9 cellular contexts compared by ENCODE assay signal in genomic region chr17:80071116-80071980, GRCh38. TPM values are rescaled to one million over a fixed set of nuclear protein-coding genes. Genes with fewer than 3 reads are reported as not detected.
DNase-seq lines count a peak whose midpoint lies in the region; ATAC-seq and TF ChIP-seq lines count a peak whose summit lies in the region.
"Had no signal": no experiment of that assay in that cellular context is flagged by ENCODE, and none has a peak within 500 bp of the region (broad histone marks: within the 10 kb centered on the region; RNA-seq: fewer than 3 reads in every experiment).

No MANE protein-coding gene starts in this region.

- no peaks in the 10 kb centered on the region for H3K36me3 ChIP-seq in naive thymus-derived CD4-positive, alpha-beta T cell (ENCODE audit: control insufficient read depth in 2 of 3, insufficient read depth in 3 of 3, low read length in 3 of 3)
- no peaks in the 10 kb centered on the region for H3K36me3 ChIP-seq in Caco-2 (ENCODE audit: control insufficient read depth, insufficient read depth, low read length)

- peak overlapping the region in 1 of 10 donors; percentile 23 for H3K4me3 Mint-ChIP-seq in naive thymus-derived CD4-positive, alpha-beta T cell
- no peak overlapping the region for H3K4me3 Mint-ChIP-seq in Caco-2 (ENCODE audit: unreplicated experiment)

- no peaks in the 10 kb centered on the region for H3K36me3 Mint-ChIP-seq in naive thymus-derived CD4-positive, alpha-beta T cell
- no peaks in the 10 kb centered on the region for H3K36me3 Mint-ChIP-seq in Caco-2 (ENCODE audit: insufficient read depth, unreplicated experiment)

- H3K4me1 ChIP-seq in naive thymus-derived CD4-positive, alpha-beta T cell (ENCODE audit: control insufficient read depth in 2 of 2, insufficient read depth in 2 of 2, low read length in 2 of 2): peaks cover 0 to 10% of the 10 kb centered on the region in 2 donors
- 0 out of 2 replicates have a peak, but pooled peaks cover 9% of the 10 kb centered on the region for H3K4me1 ChIP-seq in Caco-2

- H3K9me3 ChIP-seq in naive thymus-derived CD4-positive, alpha-beta T cell (ENCODE audit: control insufficient read depth in 2 of 3, low read length in 3 of 3): no peaks in the 10 kb centered on the region
- H3K9me3 ChIP-seq in Caco-2: no peaks in the 10 kb centered on the region

- TF ChIP-seq CTCF in WI38 (IDR thresholded peaks at IDR 0.05; ENCODE audit: low read depth, low read length) (no peak), Caco-2 (IDR thresholded peaks at IDR 0.05; ENCODE audit: insufficient read depth in 1 of 2, low read depth in 1 of 2, low read length in 1 of 2, severe bottlenecking in 1 of 2, unreplicated experiment in 1 of 2) (no peak)

- peaks cover 0 to 13% (median 10%) of the 10 kb centered on the region in 7 donors for H3K4me1 Mint-ChIP-seq in naive thymus-derived CD4-positive, alpha-beta T cell
- peaks cover 5% of the 10 kb centered on the region for H3K4me1 Mint-ChIP-seq in Caco-2 (ENCODE audit: low read depth, unreplicated experiment)

- CTCF ChIA-PET in naive thymus-derived CD4-positive, alpha-beta T cell (lab: Charles Lee): no interaction called here
- CTCF ChIA-PET in Caco-2 (lab: Charles Lee): no interaction called here

- DNase-seq in Ammon's horn (ENCODE audit: low spot score) (peak; percentile 71), glomerular endothelial cell (ENCODE audit: extremely low read depth, low read depth, low spot score) (peak; percentile 33), pons (ENCODE audit: low spot score) (peak; percentile 53), DMS 273 treated with DMSO at 0.1 percent for 48 hours (lab: John Stamatoyannopoulos, UW) (no peak), Caco-2 (no peak)
- no peak for DNase-seq in naive thymus-derived CD4-positive, alpha-beta T cell
- DNase-seq: activated gamma-delta T cell had no signal

- H3K9me3 Mint-ChIP-seq in naive thymus-derived CD4-positive, alpha-beta T cell: no peaks in the 10 kb centered on the region
- H3K9me3 Mint-ChIP-seq in Caco-2 (ENCODE audit: unreplicated experiment): no peaks in the 10 kb centered on the region

- no TSS peak for BruUV-seq in Caco-2 (replicated peaks; lab: Mats Ljungman, UMichigan)

- no peak overlapping the region for H3K27ac ChIP-seq in naive thymus-derived CD4-positive, alpha-beta T cell (ENCODE audit: low read depth, low read length)

- H3K27me3 Mint-ChIP-seq in naive thymus-derived CD4-positive, alpha-beta T cell: peaks cover 0 to 6% (median 0%) of the 10 kb centered on the region in 5 donors
- no peaks in the 10 kb centered on the region for H3K27me3 Mint-ChIP-seq in Caco-2 (ENCODE audit: insufficient read depth, unreplicated experiment)

- no peak overlapping the region for H3K27ac Mint-ChIP-seq in naive thymus-derived CD4-positive, alpha-beta T cell
- no peak overlapping the region for H3K27ac Mint-ChIP-seq in Caco-2 (ENCODE audit: unreplicated experiment)

- H3K27me3 ChIP-seq in naive thymus-derived CD4-positive, alpha-beta T cell (ENCODE audit: control insufficient read depth in 2 of 2, insufficient read depth in 2 of 2, low read length in 2 of 2): no peaks in the 10 kb centered on the region
- H3K27me3 ChIP-seq in Caco-2 (replicated peaks; ENCODE audit: control insufficient read depth, insufficient read depth, low read length): no peaks in the 10 kb centered on the region

- ATAC-seq in naive thymus-derived CD4-positive, alpha-beta T cell: no peak
- no peak for ATAC-seq in HG03460 (IDR thresholded peaks at IDR 0.05; ENCODE audit: unreplicated experiment)

- intact Hi-C loops in naive thymus-derived CD4-positive, alpha-beta T cell (cut with micrococcal nuclease): no loop called here
- intact Hi-C loops in Caco-2 (cut with micrococcal nuclease; ENCODE audit: unreplicated experiment): no loop called here

- POLR2A ChIA-PET in naive thymus-derived CD4-positive, alpha-beta T cell (lab: Charles Lee): no interaction called here
- POLR2A ChIA-PET in Caco-2 (lab: Charles Lee): no interaction called here

- peak overlapping the region; percentile 43 for H3K4me3 ChIP-seq in WI38 (ENCODE audit: low read depth, low read length)
- H3K4me3 ChIP-seq in naive thymus-derived CD4-positive, alpha-beta T cell (ENCODE audit: low read length): no peak overlapping the region
- H3K4me3 ChIP-seq in Caco-2 (ENCODE audit: low read depth, low read length): no peak overlapping the region

RNA-seq across cellular contexts. Expression of gene GAA, which starts 30.0 kb away (rescaled TPM):
- 119 and 166 TPM in 2 replicates for total RNA-seq in glomerular endothelial cell
- 10 to 100 TPM; 18.5 to 67.8 (median 54.6) TPM for total RNA-seq in naive thymus-derived CD4-positive, alpha-beta T cell
- 10 to 100 TPM; 12.0 to 15.2 TPM for polyA plus RNA-seq in naive thymus-derived CD4-positive, alpha-beta T cell
- 42.4 and 44.6 TPM in 2 replicates for total RNA-seq in Caco-2 (2022)

RNA-seq across cellular contexts. Expression of gene CCDC40, which starts 34.9 kb away (rescaled TPM):
- 2.6 and 4.9 TPM in 2 replicates for total RNA-seq in glomerular endothelial cell
- total RNA-seq in naive thymus-derived CD4-positive, alpha-beta T cell: 1 to 10 TPM in 2 of 5 experiments, under 1 TPM in 3; 0.43 to 3.0 (median 0.79) TPM
- not detected for polyA plus RNA-seq in naive thymus-derived CD4-positive, alpha-beta T cell
- 3.7 and 3.9 TPM in 2 replicates for total RNA-seq in Caco-2 (2022)

RNA-seq across cellular contexts. Expression of gene TBC1D16, which starts 35.7 kb away (rescaled TPM):
- total RNA-seq in glomerular endothelial cell (30.5 and 35.8 TPM in 2 replicates), Caco-2 (2022) (48.1 and 55.4 TPM in 2 replicates)
- total RNA-seq in naive thymus-derived CD4-positive, alpha-beta T cell: 1 to 10 TPM in 4 of 5 experiments, under 1 TPM in 1; 0.95 to 2.5 (median 1.6) TPM
- polyA plus RNA-seq in naive thymus-derived CD4-positive, alpha-beta T cell: under 1 TPM; 0.44 to 0.85 TPM

Comparison
In these comparisons a context has a peak if more than half of its experiments do, and no peak if none do; other contexts are left out.
1. DNase-seq: peak in Ammon's horn (single experiment), glomerular endothelial cell (single experiment) and pons (single experiment); none in naive thymus-derived CD4-positive, alpha-beta T cell (0 of 9), DMS 273 treated with DMSO at 0.1 percent for 48 hours (single experiment) and Caco-2 (0 of 2).